Comparison of ENCODE assay signal across 1 cellular context in genomic region chr10:124605856-124606812, GRCh38.
TF ChIP-seq lines count a peak whose summit lies in the region.

No MANE protein-coding gene starts in this region.

TF ChIP-seq in H1, 55 proteins besides CTCF, POLR2A, EP300 and RAD21:
- TF ChIP-seq ATF2 (IDR thresholded peaks at IDR 0.05; ENCODE audit: low read length) (no peak), ZNF274 (IDR thresholded peaks at IDR 0.05; ENCODE audit: borderline replicate concordance, extremely low read depth, low read length) (no peak), MAFK (IDR thresholded peaks at IDR 0.05; ENCODE audit: low read depth, low read length) (no peak), BRCA1 (IDR thresholded peaks at IDR 0.05; ENCODE audit: low read depth, low read length) (no peak), CBX8 (IDR thresholded peaks at IDR 0.05; ENCODE audit: borderline replicate concordance, low read depth, low read length) (no peak), KDM5A (IDR thresholded peaks at IDR 0.05; ENCODE audit: low read length) (no peak), BCL11A (IDR thresholded peaks at IDR 0.05; ENCODE audit: low read depth in 2 of 2, low read length in 2 of 2) (no peak), CHD2 (IDR thresholded peaks at IDR 0.05; ENCODE audit: low read length) (no peak), NRF1 (IDR thresholded peaks at IDR 0.05; ENCODE audit: low read depth, low read length) (no peak), POU5F1 (IDR thresholded peaks at IDR 0.05; ENCODE audit: low read depth, low read length) (no peak), SIRT6 (IDR thresholded peaks at IDR 0.05; ENCODE audit: low read length) (no peak)
